In genomic region chr20:44207066-44207723, GRCh38 we compare ENCODE assay signal across 11 cellular contexts. TPM values are rescaled to one million over a fixed set of nuclear protein-coding genes. Genes with fewer than 3 reads are reported as not detected.
DNase-seq lines count a peak whose midpoint lies in the region; ATAC-seq and TF ChIP-seq lines count a peak whose summit lies in the region.
"Had no signal": no experiment of that assay in that cellular context is flagged by ENCODE, and none has a peak within 500 bp of the region (broad histone marks: within the 10 kb centered on the region; RNA-seq: fewer than 3 reads in every experiment).

No MANE protein-coding gene starts in this region.

- peak overlapping the region; percentile 97 for H3K23ac ChIP-seq in IMR-90 (ENCODE audit: low read depth, low read length)

- peaks cover 27% of the 10 kb centered on the region for H3K4me1 ChIP-seq in Caco-2
- peaks cover 12% of the 10 kb centered on the region for H3K4me1 ChIP-seq in IMR-90 (ENCODE audit: control insufficient read depth, insufficient read depth, low read length)
- peaks cover 42% of the 10 kb centered on the region in 2 donors for H3K4me1 ChIP-seq in thyroid gland

- H3K4me1 Mint-ChIP-seq in Caco-2 (ENCODE audit: low read depth, unreplicated experiment) (peaks cover 35% of the 10 kb centered on the region), chondrocyte (ENCODE audit: low read depth) (peaks cover 83% of the 10 kb centered on the region), progenitor cell of endocrine pancreas (ENCODE audit: low read depth) (peaks cover 61% of the 10 kb centered on the region)

- H4K91ac ChIP-seq in IMR-90 (ENCODE audit: insufficient read depth, low read depth, low read length) = peak overlapping the region; percentile 72; the same call in 1 of the 2 replicates

- DNase-seq in Caco-2 (no peak), IMR-90 (peak; percentile 35), chondrocyte (ENCODE audit: low spot score) (no peak), progenitor cell of endocrine pancreas (ENCODE audit: low spot score, unreplicated experiment) (no peak), thyroid gland (no peak)
- no peak for DNase-seq in stimulated activated CD8-positive, alpha-beta memory T cell treated with anti-CD3 and anti-CD28 coated beads, Interleukin-4, amount 100 ng/mL, for 48 hours
- DNase-seq: EL, left ventricle myocardium superior, retina, SIG-M5 had no signal

- no peak for TF ChIP-seq POLR2A in IMR-90 (IDR thresholded peaks at IDR 0.05; ENCODE audit: low read depth, low read length)
- TF ChIP-seq POLR2A in thyroid gland (IDR thresholded peaks at IDR 0.05) = no peak

- POLR2A ChIA-PET in Caco-2 (lab: Charles Lee) = no interaction called here
- POLR2A ChIA-PET in IMR-90 (lab: Charles Lee; ENCODE audit: unreplicated experiment) = no interaction called here

- peak overlapping the region in 1 of 2 experiments; percentile 15; a peak in 1 of 4 replicates for H4K8ac ChIP-seq in IMR-90 (ENCODE audit: low read depth in 2 of 2, low read length in 2 of 2)

- H3K4me3 Mint-ChIP-seq in Caco-2 (ENCODE audit: unreplicated experiment) (peak overlapping the region; percentile 95), chondrocyte (ENCODE audit: unreplicated experiment) (peak overlapping the region; percentile 49), progenitor cell of endocrine pancreas (ENCODE audit: low read depth) (peak overlapping the region; percentile 47)

- peak overlapping the region; percentile 37 for H3K4me2 ChIP-seq in IMR-90 (ENCODE audit: low read depth, low read length)

- peak overlapping the region; percentile 6; the same call in 1 of the 2 replicates for H3K18ac ChIP-seq in IMR-90 (ENCODE audit: low read depth, low read length)

- CTCF ChIA-PET in Caco-2 (lab: Charles Lee) = no interaction called here
- CTCF ChIA-PET in IMR-90 (lab: Yijun Ruan, JAX) = no interaction called here

- peak overlapping the region; percentile 84 for H2BK5ac ChIP-seq in IMR-90 (ENCODE audit: low read depth, low read length, poor library complexity, severe bottlenecking)

- TF ChIP-seq RAD21 in IMR-90 (IDR thresholded peaks at IDR 0.05; ENCODE audit: low read length) = no peak

- WGBS in IMR-90 (ENCODE audit: extremely low coverage in 2 of 2, insufficient read length in 1 of 2), 2 experiments = no CpG with 5 or more reads among the region's 3 CpGs
- 56 to 62% methylated on average over 3 of the region's 3 CpGs for WGBS in thyroid gland, 2 donors

- H4K5ac ChIP-seq in IMR-90 (ENCODE audit: low read depth, low read length) = 0 out of 2 replicates have a peak overlapping the region, but pooled peaks have one; percentile 1

- peak overlapping the region; percentile 55; the same call in 1 of the 2 replicates for H2AK5ac ChIP-seq in IMR-90 (ENCODE audit: low read depth, low read length)

- H2AK9ac ChIP-seq in IMR-90 (replicated peaks; ENCODE audit: low read depth, low read length, poor library complexity) = no peak overlapping the region

- H3K36me3 ChIP-seq in Caco-2 (ENCODE audit: control insufficient read depth, insufficient read depth, low read length) (peaks cover 6% of the 10 kb centered on the region), IMR-90 (ENCODE audit: control insufficient read depth, insufficient read depth, low read length) (peaks cover 14% of the 10 kb centered on the region), thyroid gland (peaks cover 4 to 6% of the 10 kb centered on the region in 2 donors)

- dilution Hi-C loops in IMR-90 (cut with HindIII; ENCODE audit: low sequenced_read_pairs, unreplicated experiment) = no loop called here

- TF ChIP-seq CTCF in Caco-2 (IDR thresholded peaks at IDR 0.05; ENCODE audit: insufficient read depth in 1 of 2, low read depth in 1 of 2, low read length in 1 of 2, severe bottlenecking in 1 of 2, unreplicated experiment in 1 of 2) (no peak), IMR-90 (conservative IDR thresholded peaks at IDR 0.05; ENCODE audit: low read depth, low read length) (no peak), chondrocyte (IDR thresholded peaks at IDR 0.05) (no peak), progenitor cell of endocrine pancreas (IDR thresholded peaks at IDR 0.05; ENCODE audit: unreplicated experiment) (no peak), thyroid gland (IDR thresholded peaks at IDR 0.05) (no peak)

- H3K4me3 ChIP-seq in Caco-2 (ENCODE audit: low read depth, low read length) (no peak overlapping the region), IMR-90 (ENCODE audit: insufficient read depth, low read depth, low read length) (no peak overlapping the region), thyroid gland (replicated peaks in 1 of 3) (no peak overlapping the region)

- no peak overlapping the region for H2AFZ ChIP-seq in IMR-90 (replicated peaks; ENCODE audit: low read length, poor library complexity)

- H3K27ac Mint-ChIP-seq in Caco-2 (ENCODE audit: unreplicated experiment) (peak overlapping the region; percentile 96), chondrocyte (ENCODE audit: unreplicated experiment) (peak overlapping the region; percentile 90), progenitor cell of endocrine pancreas (peak overlapping the region; percentile 67)

- peak overlapping the region; percentile 60; the same call in 1 of the 2 replicates for H3K14ac ChIP-seq in IMR-90 (replicated peaks; ENCODE audit: low read depth, low read length)

- in situ Hi-C loops in IMR-90 (cut with MboI; ENCODE audit: low sequenced_read_pairs) = no loop called here

- intact Hi-C loops in Caco-2 (cut with micrococcal nuclease; ENCODE audit: unreplicated experiment) (no loop called here), IMR-90 (cut with micrococcal nuclease) (loop anchor here (10.0 kb wide), 1 partner anchor 752 kb away; the partner anchor contains the start of gene SRSF6), thyroid gland (cut with DNase I) (no loop called here)

- H3K9me1 ChIP-seq in IMR-90 (ENCODE audit: insufficient read depth, low read length) = peaks cover 16% of the 10 kb centered on the region

- H3K9ac ChIP-seq in IMR-90 (ENCODE audit: low read depth, low read length) = no peak overlapping the region; the same call in 1 of the 2 replicates

- H3K79me1 ChIP-seq in IMR-90 (ENCODE audit: low read depth in 1 of 2, low read length in 2 of 2) = peaks cover 6 to 65% of the 10 kb centered on the region in 2 experiments

- peaks cover 22% of the 10 kb centered on the region for H4K20me1 ChIP-seq in IMR-90 (ENCODE audit: insufficient read depth, low read length)

- H3K9me3 Mint-ChIP-seq in Caco-2 (ENCODE audit: unreplicated experiment) = no peaks in the 10 kb centered on the region
- H3K9me3 Mint-ChIP-seq in chondrocyte (ENCODE audit: low read depth) = no peaks in the 10 kb centered on the region
- H3K9me3 Mint-ChIP-seq in progenitor cell of endocrine pancreas (ENCODE audit: low read depth) = no peaks in the 10 kb centered on the region

- H3K9me3 ChIP-seq in Caco-2 (no peaks in the 10 kb centered on the region), IMR-90 (ENCODE audit: control insufficient read depth, insufficient read depth, low read length) (no peaks in the 10 kb centered on the region), thyroid gland (no peaks in the 10 kb centered on the region)

- H2BK120ac ChIP-seq in IMR-90 (ENCODE audit: low read depth, low read length) = peak overlapping the region; percentile 27; the same call in 1 of the 2 replicates

- BruUV-seq in Caco-2 (replicated peaks; lab: Mats Ljungman, UMichigan) (no TSS peak), IMR-90 (replicated peaks; lab: Mats Ljungman, UMichigan) (no TSS peak)

- peaks cover 89% of the 10 kb centered on the region for H3K36me3 Mint-ChIP-seq in Caco-2 (ENCODE audit: insufficient read depth, unreplicated experiment)
- H3K36me3 Mint-ChIP-seq in chondrocyte (ENCODE audit: low read depth) = peaks cover 13% of the 10 kb centered on the region
- H3K36me3 Mint-ChIP-seq in progenitor cell of endocrine pancreas (ENCODE audit: insufficient read depth) = peaks cover 11% of the 10 kb centered on the region

- H2BK15ac ChIP-seq in IMR-90 (ENCODE audit: low read depth, low read length) = peak overlapping the region; percentile 90; the same call in 1 of the 3 replicates

- peak overlapping the region; percentile 50; the same call in 1 of the 2 replicates for H3K27ac ChIP-seq in IMR-90 (ENCODE audit: insufficient read depth, low read length)
- peak overlapping the region in 1 of 3 donors; percentile 39 for H3K27ac ChIP-seq in thyroid gland

- H2BK20ac ChIP-seq in IMR-90 (ENCODE audit: low read depth, low read length) = no peak overlapping the region; the same call in 1 of the 2 replicates

- no peak for ATAC-seq in IMR-90 (ENCODE audit: low read depth)
- no peak for ATAC-seq in HG03460 (IDR thresholded peaks at IDR 0.05; ENCODE audit: unreplicated experiment)
- ATAC-seq: left ventricle myocardium superior had no signal

- H3K27me3 ChIP-seq in Caco-2 (replicated peaks; ENCODE audit: control insufficient read depth, insufficient read depth, low read length) (no peaks in the 10 kb centered on the region), IMR-90 (ENCODE audit: control insufficient read depth, insufficient read depth, low read length) (no peaks in the 10 kb centered on the region), thyroid gland (no peaks in the 10 kb centered on the region)

- no peaks in the 10 kb centered on the region for H3K27me3 Mint-ChIP-seq in Caco-2 (ENCODE audit: insufficient read depth, unreplicated experiment)
- no peaks in the 10 kb centered on the region for H3K27me3 Mint-ChIP-seq in chondrocyte (ENCODE audit: low read depth)
- no peaks in the 10 kb centered on the region for H3K27me3 Mint-ChIP-seq in progenitor cell of endocrine pancreas

- peak overlapping the region; percentile 82; the same call in 1 of the 2 replicates for H3K4ac ChIP-seq in IMR-90 (ENCODE audit: low read depth, low read length)

- H3K56ac ChIP-seq in IMR-90 (ENCODE audit: extremely low read depth, insufficient read depth, low read length) = no peak overlapping the region

RNA-seq across cellular contexts. Expression of gene OSER1, which starts 3.4 kb away (rescaled TPM):
- total RNA-seq in Caco-2 (2022) = 79.7 and 82.3 TPM in 2 replicates
- 66.9 and 70.6 TPM in 2 replicates for total RNA-seq in IMR-90 (2012; rRNA removed)
- polyA plus RNA-seq in IMR-90 (2012; rRNA removed) = 27.7 and 32.6 TPM in 2 replicates
- polyA plus RNA-seq in IMR-90 (2012; cell fraction: cytosol; rRNA removed) = 10.3 and 11.0 TPM in 2 replicates
- 20.0 and 103 TPM in 2 replicates for polyA plus RNA-seq in IMR-90 (2012; cell fraction: nucleus; rRNA removed; ENCODE audit: low replicate concordance)
- 30.3 to 33.0 TPM (median 31.5 TPM) in 3 replicates for total RNA-seq in chondrocyte
- total RNA-seq in progenitor cell of endocrine pancreas = 34.9 and 35.0 TPM in 2 replicates
- 10 to 100 TPM; 36.2 to 56.4 (median 43.0) TPM for total RNA-seq in thyroid gland

RNA-seq across cellular contexts. Expression of gene JPH2, which starts 20.2 kb away (rescaled TPM):
- total RNA-seq in Caco-2 (2022) (10.5 and 11.1 TPM in 2 replicates), IMR-90 (2012; rRNA removed) (0.54 and 0.83 TPM in 2 replicates), chondrocyte (46.6 to 75.9 TPM (median 71.2 TPM) in 3 replicates), progenitor cell of endocrine pancreas (0.12 and 0.24 TPM in 2 replicates), thyroid gland (1 to 10 TPM in 3 of 4 donors, under 1 TPM in 1; 0.67 to 2.3 (median 1.8) TPM)
- polyA plus RNA-seq in IMR-90 (2012; rRNA removed) = 0.44 TPM in 2 replicates
- polyA plus RNA-seq in IMR-90 (2012; cell fraction: cytosol; rRNA removed) = 0.31 and 0.60 TPM in 2 replicates
- 0.40 and 0.71 TPM in 2 replicates for polyA plus RNA-seq in IMR-90 (2012; cell fraction: nucleus; rRNA removed; ENCODE audit: low replicate concordance)

RNA-seq across cellular contexts. Expression of gene GDAP1L1, which starts 39.9 kb away (rescaled TPM):
- total RNA-seq in Caco-2 (2022) (2.5 and 4.2 TPM in 2 replicates), IMR-90 (2012; rRNA removed) (not detected in 2 replicates), chondrocyte (not detected in 3 replicates), progenitor cell of endocrine pancreas (0.24 and 1.1 TPM in 2 replicates), thyroid gland (under 1 TPM in 1 of 4 donors, not detected in 3; 0.29 TPM)
- not detected in 2 replicates for polyA plus RNA-seq in IMR-90 (2012; rRNA removed)
- polyA plus RNA-seq in IMR-90 (2012; cell fraction: cytosol; rRNA removed) = not detected in 2 replicates
- polyA plus RNA-seq in IMR-90 (2012; cell fraction: nucleus; rRNA removed; ENCODE audit: low replicate concordance) = not detected in 2 replicates
